Comparison of ENCODE assay signal across 29 cellular contexts in the genomic region with DNA sequence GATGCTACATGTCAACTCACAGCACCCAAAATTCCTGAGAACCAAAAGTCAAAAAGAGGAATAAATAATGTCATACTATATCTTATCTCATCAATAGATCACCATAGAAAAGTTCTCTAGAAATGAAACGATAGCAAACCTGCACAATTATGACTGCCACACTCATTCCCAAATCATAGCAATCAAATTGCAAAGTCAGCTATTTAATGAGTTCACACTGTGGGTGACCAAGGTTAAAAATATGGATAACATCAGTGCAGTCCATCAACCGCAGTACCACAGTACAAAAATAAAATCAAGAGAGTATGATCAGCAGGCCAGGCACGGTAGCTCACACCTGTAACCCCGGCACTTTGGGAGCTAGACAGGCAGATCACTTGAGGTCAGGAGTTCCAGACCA.
"Had no signal": no experiment of that assay in that cellular context is flagged by ENCODE, and none has a peak within 500 bp of the region (broad histone marks: within the 10 kb centered on the region; RNA-seq: fewer than 3 reads in every experiment).

No MANE protein-coding gene starts in this region.

- H3K36me3 ChIP-seq: brain microvascular endothelial cell had no signal

- H3K9me3 Mint-ChIP-seq: activated CD4-positive, alpha-beta T cell treated with anti-CD3 and anti-CD28 coated beads, Interleukin-2, amount 10 ng/mL, durations not matched to agents 24 days and 14 days; central memory CD8-positive, alpha-beta T cell; dendritic cell treated with granulocyte-macrophage colony-stimulating factor and Interleukin-4, amounts not matched to agents 40 ng/mL and 50 ng/mL, for 4 days had no signal

- H3K4me3 ChIP-seq: coronary artery, dorsolateral prefrontal cortex had no signal

- ATAC-seq: activated CD4-positive, alpha-beta T cell treated with anti-CD3 and anti-CD28 coated beads for 36 hours; activated CD8-positive, alpha-beta memory T cell treated with anti-CD3 and anti-CD28 coated beads, Interleukin-2, amount 10 ng/mL, durations not matched to agents 7 days and 5 days; activated CD8-positive, alpha-beta T cell treated with anti-CD3 and anti-CD28 coated beads, Interleukin-2, amount 10 ng/mL, durations not matched to agents 7 days and 5 days; activated T-cell treated with anti-CD3 and anti-CD28 coated beads, Interleukin-2, amount 50 U/mL, for 72 hours; esophagus mucosa; T-helper 17 cell had no signal

- H3K27me3 ChIP-seq: brain microvascular endothelial cell had no signal

- DNase-seq: activated CD4-positive, alpha-beta memory T cell treated with anti-CD3 and anti-CD28 coated beads for 36 hours; activated CD4-positive, alpha-beta T cell treated with anti-CD3 and anti-CD28 coated beads for 36 hours; activated CD4-positive, alpha-beta T cell treated with anti-CD3 and anti-CD28 coated beads, Interleukin-2, amount 10 ng/mL, durations not matched to agents 24 days and 14 days; activated CD4-positive, CD25-positive, alpha-beta regulatory T cell; activated CD4-positive, CD25-positive, alpha-beta regulatory T cell treated with anti-CD3 and anti-CD28 coated beads, Interleukin-2, amount 50 U/mL, for 72 hours; activated CD8-positive, alpha-beta memory T cell treated with anti-CD3 and anti-CD28 coated beads, Interleukin-2, amount 10 ng/mL, durations not matched to agents 7 days and 5 days; activated CD8-positive, alpha-beta memory T cell treated with anti-CD3 and anti-CD28 coated beads, Interleukin-2, amount 50 U/mL, for 4 hours; activated CD8-positive, alpha-beta T cell treated with anti-CD3 and anti-CD28 coated beads, Interleukin-2, amount 10 ng/mL, durations not matched to agents 7 days and 5 days; activated gamma-delta T cell; activated naive CD4-positive, alpha-beta T cell treated with anti-CD3 and anti-CD28 coated beads, Interleukin-2, amount 50 U/mL, for 16 hours; activated naive CD4-positive, alpha-beta T cell treated with Interleukin-2 at 50 U/mL for 16 hours; activated T-cell treated with anti-CD3 and anti-CD28 coated beads, Interleukin-2, amount 50 U/mL, for 1 hour; activated T-cell treated with anti-CD3 and anti-CD28 coated beads, Interleukin-2, amount 50 U/mL, for 72 hours; amniotic stem cell; anterior cingulate cortex; brain microvascular endothelial cell; dorsolateral prefrontal cortex; effector memory CD4-positive, alpha-beta T cell; endodermal cell; foreskin fibroblast; head of caudate nucleus; T-helper 1 cell; T-helper 17 cell had no signal

- H3K27ac Mint-ChIP-seq: activated CD4-positive, alpha-beta memory T cell treated with anti-CD3 and anti-CD28 coated beads for 36 hours; activated CD4-positive, alpha-beta T cell treated with anti-CD3 and anti-CD28 coated beads for 36 hours; activated CD4-positive, alpha-beta T cell treated with anti-CD3 and anti-CD28 coated beads, Interleukin-2, amount 10 ng/mL, durations not matched to agents 24 days and 14 days; activated CD8-positive, alpha-beta memory T cell treated with anti-CD3 and anti-CD28 coated beads, Interleukin-2, amount 10 ng/mL, durations not matched to agents 7 days and 5 days; activated CD8-positive, alpha-beta T cell treated with anti-CD3 and anti-CD28 coated beads, Interleukin-2, amount 10 ng/mL, durations not matched to agents 7 days and 5 days; activated naive CD8-positive, alpha-beta T cell; activated T-cell treated with anti-CD3 and anti-CD28 coated beads, Interleukin-2, amount 50 U/mL, for 72 hours; dendritic cell treated with granulocyte-macrophage colony-stimulating factor and Interleukin-4, amounts not matched to agents 40 ng/mL and 50 ng/mL, for 4 days; endodermal cell; T-helper 17 cell; T-helper 2 cell treated with Interferon-gamma antibody and Interleukin-4, amounts not matched to agents 5 μg/mL and 100 μg/mL, for 36 hours had no signal

- H3K36me3 Mint-ChIP-seq: activated naive CD8-positive, alpha-beta T cell had no signal

- H3K27ac ChIP-seq: brain microvascular endothelial cell, coronary artery, dorsolateral prefrontal cortex had no signal

- H3K27me3 Mint-ChIP-seq: activated CD4-positive, alpha-beta memory T cell treated with anti-CD3 and anti-CD28 coated beads for 36 hours; activated CD4-positive, alpha-beta T cell treated with anti-CD3 and anti-CD28 coated beads for 36 hours; activated CD4-positive, alpha-beta T cell treated with anti-CD3 and anti-CD28 coated beads, Interleukin-2, amount 10 ng/mL, durations not matched to agents 24 days and 14 days; activated CD8-positive, alpha-beta memory T cell treated with anti-CD3 and anti-CD28 coated beads, Interleukin-2, amount 10 ng/mL, durations not matched to agents 7 days and 5 days; activated naive CD8-positive, alpha-beta T cell; central memory CD8-positive, alpha-beta T cell; dendritic cell treated with granulocyte-macrophage colony-stimulating factor and Interleukin-4, amounts not matched to agents 40 ng/mL and 50 ng/mL, for 4 days; T-helper 17 cell had no signal

- H3K4me3 Mint-ChIP-seq: activated CD4-positive, alpha-beta memory T cell treated with anti-CD3 and anti-CD28 coated beads for 36 hours; activated CD4-positive, alpha-beta T cell treated with anti-CD3 and anti-CD28 coated beads for 36 hours; activated CD4-positive, alpha-beta T cell treated with anti-CD3 and anti-CD28 coated beads, Interleukin-2, amount 10 ng/mL, durations not matched to agents 24 days and 14 days; activated CD8-positive, alpha-beta memory T cell treated with anti-CD3 and anti-CD28 coated beads, Interleukin-2, amount 10 ng/mL, durations not matched to agents 7 days and 5 days; activated CD8-positive, alpha-beta T cell treated with anti-CD3 and anti-CD28 coated beads, Interleukin-2, amount 10 ng/mL, durations not matched to agents 7 days and 5 days; activated naive CD8-positive, alpha-beta T cell; activated T-cell treated with anti-CD3 and anti-CD28 coated beads, Interleukin-2, amount 50 U/mL, for 72 hours; central memory CD8-positive, alpha-beta T cell; dendritic cell treated with granulocyte-macrophage colony-stimulating factor and Interleukin-4, amounts not matched to agents 40 ng/mL and 50 ng/mL, for 4 days; endodermal cell; T-helper 17 cell; T-helper 2 cell treated with Interferon-gamma antibody and Interleukin-4, amounts not matched to agents 5 μg/mL and 100 μg/mL, for 36 hours had no signal
